In genomic region chr9:121678501-121679022, GRCh38 we compare ENCODE assay signal across 29 cellular contexts. TPM values are rescaled to one million over a fixed set of nuclear protein-coding genes. Genes with fewer than 3 reads are reported as not detected.
"Had no signal": no experiment of that assay in that cellular context is flagged by ENCODE, and none has a peak within 500 bp of the region (broad histone marks: within the 10 kb centered on the region; RNA-seq: fewer than 3 reads in every experiment).

No MANE protein-coding gene starts in this region.

- H3K9me3 ChIP-seq: ascending aorta, breast epithelium, colonic mucosa, esophagus squamous epithelium had no signal

- H3K36me3 ChIP-seq: breast epithelium, colonic mucosa had no signal

- H3K27me3 Mint-ChIP-seq: brain had no signal

- H3K36me3 Mint-ChIP-seq: activated CD4-positive, alpha-beta memory T cell treated with anti-CD3 and anti-CD28 coated beads for 36 hours; activated CD8-positive, alpha-beta memory T cell treated with anti-CD3 and anti-CD28 coated beads, Interleukin-2, amount 10 ng/mL, durations not matched to agents 7 days and 5 days; activated naive CD4-positive, alpha-beta T cell treated with anti-CD3 and anti-CD28 coated beads, Interleukin-2, amount 50 U/mL, for 24 hours; activated naive CD8-positive, alpha-beta T cell treated with anti-CD3 and anti-CD28 coated beads, Interleukin-2, amount 10 ng/mL, durations not matched to agents 7 days and 5 days had no signal

- H3K9me3 Mint-ChIP-seq: activated CD4-positive, alpha-beta memory T cell treated with anti-CD3 and anti-CD28 coated beads for 36 hours; activated CD4-positive, alpha-beta T cell treated with anti-CD3 and anti-CD28 coated beads, Interleukin-2, amount 10 ng/mL, durations not matched to agents 24 days and 14 days; activated naive CD4-positive, alpha-beta T cell treated with anti-CD3 and anti-CD28 coated beads for 36 hours; activated naive CD4-positive, alpha-beta T cell treated with anti-CD3 and anti-CD28 coated beads, Interleukin-2, amount 50 U/mL, for 24 hours; activated naive CD8-positive, alpha-beta T cell treated with anti-CD3 and anti-CD28 coated beads, Interleukin-2, amount 10 ng/mL, durations not matched to agents 7 days and 5 days; activated T-helper 1 cell treated with anti-CD3 and anti-CD28 coated beads, Interleukin-12 subunit alpha, Interleukin-12 subunit beta, Interleukin-2, Interleukin-4 antibody, amounts not matched to agents 30 ng/mL and 10 ng/mL and 1 ng/mL, durations not matched to agents 14 hours and 24 hours and 36 hours; activated T-helper 2 cell treated with anti-CD3 and anti-CD28 coated beads, Interferon-gamma antibody, Interleukin-2, Interleukin-4, amounts not matched to agents 10 μg/mL and 5 μg/mL and 100 μg/mL, durations not matched to agents 14 hours and 24 hours and 36 hours; brain had no signal

- ATAC-seq: activated CD4-positive, alpha-beta T cell treated with anti-CD3 and anti-CD28 coated beads for 36 hours; activated CD8-positive, alpha-beta memory T cell treated with anti-CD3 and anti-CD28 coated beads, Interleukin-2, amount 10 ng/mL, durations not matched to agents 7 days and 5 days; activated CD8-positive, alpha-beta T cell treated with anti-CD3 and anti-CD28 coated beads, Interleukin-2, amount 10 ng/mL, durations not matched to agents 7 days and 5 days had no signal

- DNase-seq: activated CD4-positive, alpha-beta memory T cell treated with anti-CD3 and anti-CD28 coated beads for 36 hours; activated CD4-positive, alpha-beta T cell treated with anti-CD3 and anti-CD28 coated beads for 36 hours; activated CD4-positive, alpha-beta T cell treated with anti-CD3 and anti-CD28 coated beads, Interleukin-2, amount 10 ng/mL, durations not matched to agents 24 days and 14 days; activated CD4-positive, CD25-positive, alpha-beta regulatory T cell; activated CD4-positive, CD25-positive, alpha-beta regulatory T cell treated with anti-CD3 and anti-CD28 coated beads, Interleukin-2, amount 50 U/mL, for 72 hours; activated CD8-positive, alpha-beta memory T cell treated with anti-CD3 and anti-CD28 coated beads, Interleukin-2, amount 10 ng/mL, durations not matched to agents 7 days and 5 days; activated CD8-positive, alpha-beta memory T cell treated with anti-CD3 and anti-CD28 coated beads, Interleukin-2, amount 50 U/mL, for 4 hours; activated CD8-positive, alpha-beta T cell treated with anti-CD3 and anti-CD28 coated beads, Interleukin-2, amount 10 ng/mL, durations not matched to agents 7 days and 5 days; activated effector memory CD4-positive, alpha-beta T cell treated with anti-CD3 and anti-CD28 coated beads, Interleukin-2, amount 50 U/mL, for 16 hours; activated naive CD4-positive, alpha-beta T cell treated with anti-CD3 and anti-CD28 coated beads for 36 hours; activated naive CD8-positive, alpha-beta T cell treated with anti-CD3 and anti-CD28 coated beads, Interleukin-2, amount 10 ng/mL, durations not matched to agents 7 days and 5 days; activated T-cell treated with anti-CD3 and anti-CD28 coated beads, Interleukin-2, amount 50 U/mL, for 1 hour; activated T-cell treated with anti-CD3 and anti-CD28 coated beads, Interleukin-2, amount 50 U/mL, for 48 hours; central memory CD4-positive, alpha-beta T cell; cerebellar nuclear complex; colonic mucosa; effector CD8-positive, alpha-beta T cell; esophagus squamous epithelium; foreskin melanocyte; T-helper 2 cell had no signal

- FAIRE-seq: endometrium had no signal

- H3K27ac Mint-ChIP-seq: activated CD4-positive, alpha-beta memory T cell treated with anti-CD3 and anti-CD28 coated beads for 36 hours; activated CD4-positive, alpha-beta T cell treated with anti-CD3 and anti-CD28 coated beads for 36 hours; activated CD4-positive, alpha-beta T cell treated with anti-CD3 and anti-CD28 coated beads, Interleukin-2, amount 10 ng/mL, durations not matched to agents 24 days and 14 days; activated CD8-positive, alpha-beta memory T cell treated with anti-CD3 and anti-CD28 coated beads, Interleukin-2, amount 10 ng/mL, durations not matched to agents 7 days and 5 days; activated CD8-positive, alpha-beta T cell treated with anti-CD3 and anti-CD28 coated beads, Interleukin-2, amount 10 ng/mL, durations not matched to agents 7 days and 5 days; activated naive CD4-positive, alpha-beta T cell treated with anti-CD3 and anti-CD28 coated beads for 36 hours; activated naive CD4-positive, alpha-beta T cell treated with anti-CD3 and anti-CD28 coated beads, Interleukin-2, amount 50 U/mL, for 24 hours; activated naive CD8-positive, alpha-beta T cell treated with anti-CD3 and anti-CD28 coated beads, Interleukin-2, amount 10 ng/mL, durations not matched to agents 7 days and 5 days; activated T-helper 1 cell treated with anti-CD3 and anti-CD28 coated beads, Interleukin-12 subunit alpha, Interleukin-12 subunit beta, Interleukin-2, Interleukin-4 antibody, amounts not matched to agents 30 ng/mL and 10 ng/mL and 1 ng/mL, durations not matched to agents 14 hours and 24 hours and 36 hours; activated T-helper 2 cell treated with anti-CD3 and anti-CD28 coated beads, Interferon-gamma antibody, Interleukin-2, Interleukin-4, amounts not matched to agents 10 μg/mL and 5 μg/mL and 100 μg/mL, durations not matched to agents 14 hours and 24 hours and 36 hours had no signal

- H3K4me3 ChIP-seq: ascending aorta, breast epithelium, cardiac muscle cell, colonic mucosa, esophagus squamous epithelium had no signal

- H3K4me1 Mint-ChIP-seq: activated CD4-positive, alpha-beta T cell treated with anti-CD3 and anti-CD28 coated beads for 36 hours; activated CD4-positive, alpha-beta T cell treated with anti-CD3 and anti-CD28 coated beads, Interleukin-2, amount 10 ng/mL, durations not matched to agents 24 days and 14 days; activated CD8-positive, alpha-beta memory T cell treated with anti-CD3 and anti-CD28 coated beads, Interleukin-2, amount 10 ng/mL, durations not matched to agents 7 days and 5 days; activated naive CD4-positive, alpha-beta T cell treated with anti-CD3 and anti-CD28 coated beads, Interleukin-2, amount 50 U/mL, for 24 hours had no signal

- H3K27ac ChIP-seq: ascending aorta, breast epithelium, cardiac muscle cell, colonic mucosa, epithelial cell of prostate, esophagus squamous epithelium had no signal

- H3K4me3 Mint-ChIP-seq: activated CD4-positive, alpha-beta memory T cell treated with anti-CD3 and anti-CD28 coated beads for 36 hours; activated CD4-positive, alpha-beta T cell treated with anti-CD3 and anti-CD28 coated beads for 36 hours; activated CD4-positive, alpha-beta T cell treated with anti-CD3 and anti-CD28 coated beads, Interleukin-2, amount 10 ng/mL, durations not matched to agents 24 days and 14 days; activated CD8-positive, alpha-beta memory T cell treated with anti-CD3 and anti-CD28 coated beads, Interleukin-2, amount 10 ng/mL, durations not matched to agents 7 days and 5 days; activated CD8-positive, alpha-beta T cell treated with anti-CD3 and anti-CD28 coated beads, Interleukin-2, amount 10 ng/mL, durations not matched to agents 7 days and 5 days; activated naive CD4-positive, alpha-beta T cell treated with anti-CD3 and anti-CD28 coated beads for 36 hours; activated naive CD4-positive, alpha-beta T cell treated with anti-CD3 and anti-CD28 coated beads, Interleukin-2, amount 50 U/mL, for 24 hours; activated naive CD8-positive, alpha-beta T cell treated with anti-CD3 and anti-CD28 coated beads, Interleukin-2, amount 10 ng/mL, durations not matched to agents 7 days and 5 days; activated T-helper 1 cell treated with anti-CD3 and anti-CD28 coated beads, Interleukin-12 subunit alpha, Interleukin-12 subunit beta, Interleukin-2, Interleukin-4 antibody, amounts not matched to agents 30 ng/mL and 10 ng/mL and 1 ng/mL, durations not matched to agents 14 hours and 24 hours and 36 hours; brain had no signal

- H3K4me1 ChIP-seq: ascending aorta, breast epithelium, colonic mucosa had no signal

- H3K27me3 ChIP-seq: ascending aorta, breast epithelium, cardiac muscle cell, colonic mucosa, esophagus squamous epithelium had no signal

RNA-seq across cellular contexts. Expression of gene DAB2IP, which starts 27.1 kb away (rescaled TPM):
- total RNA-seq: activated CD4-positive, alpha-beta memory T cell treated with anti-CD3 and anti-CD28 coated beads for 36 hours; activated CD4-positive, alpha-beta T cell treated with anti-CD3 and anti-CD28 coated beads, Interleukin-2, amount 10 ng/mL, durations not matched to agents 24 days and 14 days; activated T-helper 1 cell treated with anti-CD3 and anti-CD28 coated beads, Interleukin-12 subunit alpha, Interleukin-12 subunit beta, Interleukin-2, Interleukin-4 antibody, amounts not matched to agents 30 ng/mL and 10 ng/mL and 1 ng/mL, durations not matched to agents 14 hours and 24 hours and 36 hours; activated T-helper 2 cell treated with anti-CD3 and anti-CD28 coated beads, Interferon-gamma antibody, Interleukin-2, Interleukin-4, amounts not matched to agents 10 μg/mL and 5 μg/mL and 100 μg/mL, durations not matched to agents 14 hours and 24 hours and 36 hours had no signal
